Comparison of ENCODE assay signal across 10 cellular contexts in the genomic region with DNA sequence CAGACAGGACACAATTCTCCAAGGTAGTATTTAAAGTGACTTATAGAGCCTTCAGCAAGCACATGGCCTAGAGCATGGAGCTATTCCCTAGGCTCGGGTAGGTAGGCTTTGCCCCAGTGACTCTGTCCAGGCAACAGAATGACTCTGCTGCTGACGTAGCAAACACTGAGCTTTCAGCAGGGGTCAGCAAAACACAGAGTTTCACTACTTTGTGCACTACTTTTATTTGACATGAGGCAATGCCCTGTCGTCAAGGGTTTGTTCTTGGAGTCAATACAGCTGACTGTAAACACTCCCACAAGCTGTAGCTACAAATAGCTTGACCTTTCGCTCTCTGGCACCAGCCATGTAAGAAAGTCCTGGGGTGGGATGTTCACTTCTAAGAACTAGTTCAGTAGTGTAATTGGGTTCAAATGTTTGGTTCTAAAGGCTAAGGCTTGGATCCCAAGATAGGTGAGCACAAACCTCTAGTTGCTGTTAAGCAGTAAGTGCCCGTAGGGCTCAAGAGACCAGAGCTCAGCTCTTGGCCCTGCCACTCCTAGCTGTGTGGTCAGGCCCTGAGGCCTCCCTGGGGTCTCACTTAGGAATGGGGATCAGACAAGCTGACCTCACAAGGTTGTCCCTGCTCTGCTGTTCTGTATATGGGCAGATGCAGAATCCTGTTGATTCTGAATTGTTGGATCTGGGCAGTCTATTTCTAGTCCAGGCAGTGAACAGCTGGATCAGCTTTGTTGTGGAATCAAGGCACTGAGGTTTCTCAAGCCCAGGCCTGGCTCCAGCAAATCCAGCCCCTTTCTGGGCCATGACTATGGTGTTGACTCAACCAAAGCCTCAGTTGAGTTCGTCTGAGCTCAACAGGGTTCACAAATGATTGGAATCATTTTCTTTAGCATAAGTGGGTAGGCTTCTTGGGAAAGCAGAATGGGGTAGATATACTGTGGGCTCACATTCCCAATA. TPM values are rescaled to one million over a fixed set of nuclear protein-coding genes. Genes with fewer than 3 reads are reported as not detected.
DNase-seq lines count a peak whose midpoint lies in the region; ATAC-seq, FAIRE-seq and TF ChIP-seq lines count a peak whose summit lies in the region.
"Had no signal": no experiment of that assay in that cellular context is flagged by ENCODE, and none has a peak within 500 bp of the region (broad histone marks: within the 10 kb centered on the region; RNA-seq: fewer than 3 reads in every experiment).

No MANE protein-coding gene starts in this region.

- H2BK20ac ChIP-seq in H1 (ENCODE audit: low read length) = no peak overlapping the region

- H3K27ac ChIP-seq in H1 (ENCODE audit: low read depth, low read length) (no peak overlapping the region), lower lobe of right lung (peak overlapping the region; percentile 66), temporal lobe (ENCODE audit: low read depth, low read length) (peak overlapping the region; percentile 23)
- H3K27ac ChIP-seq: HL-60 had no signal

- peaks cover 7% of the 10 kb centered on the region for H3K36me3 ChIP-seq in MG63
- H3K36me3 ChIP-seq in H1 (ENCODE audit: control insufficient read depth in 2 of 4, insufficient read depth in 4 of 4, low read length in 3 of 4) = peaks cover 0 to 40% (median 8%) of the 10 kb centered on the region in 4 experiments; a peak in 6 of 8 replicates
- peaks cover 31% of the 10 kb centered on the region for H3K36me3 ChIP-seq in lower lobe of right lung

- no peaks in the 10 kb centered on the region for H3K9me3 ChIP-seq in MG63
- H3K9me3 ChIP-seq in H1 (ENCODE audit: insufficient read depth in 2 of 2, low read depth in 1 of 2, low read length in 1 of 2) = no peaks in the 10 kb centered on the region
- no peaks in the 10 kb centered on the region for H3K9me3 ChIP-seq in lower lobe of right lung

- no peaks in the 10 kb centered on the region for H3K79me2 ChIP-seq in H1 (ENCODE audit: control insufficient read depth in 1 of 2, insufficient read depth in 2 of 2, low read length in 2 of 2)

- H3K4ac ChIP-seq in H1 (replicated peaks; ENCODE audit: insufficient read length, low read depth, low read length) = no peak overlapping the region

- H2BK5ac ChIP-seq in H1 (ENCODE audit: low read depth, low read length) = peak overlapping the region; percentile 42; the same call in 1 of the 2 replicates

- H3K4me1 ChIP-seq in H1 (replicated peaks in 1 of 4; ENCODE audit: control insufficient read depth in 3 of 4, insufficient read depth in 4 of 4, low read length in 3 of 4) (no peaks in the 10 kb centered on the region; a peak in 1 of 7 replicates), lower lobe of right lung (peaks cover 44% of the 10 kb centered on the region)

- no peak overlapping the region for H3K23ac ChIP-seq in H1 (ENCODE audit: insufficient read length)

- intact Hi-C loops in lower lobe of right lung (cut with DNase I) = no loop called here

- ATAC-seq in lower lobe of right lung (peak; percentile 93 to 94), HG03469 (IDR thresholded peaks at IDR 0.05; ENCODE audit: unreplicated experiment) (no peak)

- no peak overlapping the region for H3K4me3 ChIP-seq in MG63
- no peak overlapping the region for H3K4me3 ChIP-seq in H1 (ENCODE audit: extremely low read depth in 1 of 4, insufficient read depth in 2 of 4, low read depth in 3 of 4, low read length in 4 of 4)
- no peak overlapping the region for H3K4me3 ChIP-seq in lower lobe of right lung

- peak; percentile 54 to 66 for TF ChIP-seq RAD21 in H1 (IDR thresholded peaks at IDR 0.05 in 1 of 2, conservative IDR thresholded peaks at IDR 0.05 in 1 of 2; ENCODE audit: low read depth in 2 of 2, low read length in 2 of 2)

- H4K8ac ChIP-seq in H1 (ENCODE audit: extremely low read depth, insufficient read depth, low read length) = no peak overlapping the region

- FAIRE-seq in H1 (lab: Jason Lieb, UNC) = peak; percentile 19

- no peak overlapping the region for H4K5ac ChIP-seq in H1 (ENCODE audit: insufficient read length, low read depth, low read length)

- H2BK120ac ChIP-seq in H1 (replicated peaks; ENCODE audit: low read depth, low read length) = no peak overlapping the region

- TF ChIP-seq EP300 in H1 (IDR thresholded peaks at IDR 0.05; ENCODE audit: borderline replicate concordance in 1 of 2, low read depth in 2 of 2, low read length in 2 of 2) = no peak

- no peak overlapping the region for H3K18ac ChIP-seq in H1 (ENCODE audit: extremely low read depth, low read length)

- H2BK12ac ChIP-seq in H1 (ENCODE audit: low read depth, low read length) = no peak overlapping the region

- no peak overlapping the region for H2AFZ ChIP-seq in H1 (ENCODE audit: low read length)

- POLR2A ChIA-PET in H1 (lab: Charles Lee; ENCODE audit: partially characterized antibody) = interaction anchor here (0.5 to 2.8 kb wide), 10 partner anchors 9 to 46 kb away, joined by 3 to 17 read pairs (median 3); partner anchors contain the start of genes EIF4EBP2 and NODAL

- H2AK5ac ChIP-seq in H1 (ENCODE audit: low read depth, low read length) = no peak overlapping the region

- no peaks in the 10 kb centered on the region for H3K27me3 ChIP-seq in MG63
- H3K27me3 ChIP-seq in H1 (replicated peaks in 1 of 4; ENCODE audit: control insufficient read depth in 3 of 4, extremely low read depth in 1 of 4, insufficient read depth in 3 of 4, low read length in 3 of 4) = no peaks in the 10 kb centered on the region
- H3K27me3 ChIP-seq in lower lobe of right lung (ENCODE audit: low read depth) = no peaks in the 10 kb centered on the region

- no peak for TF ChIP-seq POLR2A in H1 (IDR thresholded peaks at IDR 0.05; ENCODE audit: control extremely low read depth in 1 of 2, low read depth in 2 of 2, low read length in 2 of 2)

- 71% methylated on average over 6 of the region's 6 CpGs; no CpG with 5 or more reads in 1 of the 2 experiments for WGBS in H1 (ENCODE audit: extremely low coverage in 1 of 2, insufficient coverage in 1 of 2, insufficient read length in 1 of 2, insufficient replicate concordance in 2 of 2, low coverage in 1 of 2, low lambda C conversion rate in 2 of 2, missing lambda C conversion rate in 1 of 2), 2 experiments

- H2BK15ac ChIP-seq in H1 (ENCODE audit: low read length) = no peak overlapping the region

- no peaks in the 10 kb centered on the region for H3K23me2 ChIP-seq in H1 (ENCODE audit: low read depth, low read length)

- no peak overlapping the region for H3K14ac ChIP-seq in H1 (ENCODE audit: insufficient read length)

- peak in 2 of 3 experiments; percentile 30 to 46; a peak in 2 of 4 replicates for TF ChIP-seq CTCF in H1 (IDR thresholded peaks at IDR 0.05; ENCODE audit: control extremely low read depth in 1 of 3, insufficient read depth in 1 of 3, low read depth in 1 of 3, low read length in 3 of 3)
- TF ChIP-seq CTCF in lower lobe of right lung (IDR thresholded peaks at IDR 0.05) = peak; percentile 23

- no peaks in the 10 kb centered on the region; the same call in 1 of the 2 replicates for H3K79me1 ChIP-seq in H1 (ENCODE audit: low read depth, low read length)

- CTCF ChIA-PET in H1 (lab: Charles Lee; ENCODE audit: partially characterized antibody) = interaction anchor here (0.6 to 9.2 kb wide), 35 partner anchors 9 to 563 kb away, joined by 3 to 67 read pairs (median 4); no protein-coding TSS in a partner anchor

- H3K4me2 ChIP-seq in H1 (ENCODE audit: insufficient read depth in 1 of 2, low read depth in 2 of 2, low read length in 2 of 2) = no peak overlapping the region

- H3K9ac ChIP-seq in H1 (replicated peaks in 1 of 4; ENCODE audit: extremely low read depth in 1 of 4, low read depth in 3 of 4, low read length in 3 of 4) = no peak overlapping the region

- H3K56ac ChIP-seq in H1 (replicated peaks; ENCODE audit: insufficient read length, low read depth, low read length) = no peak overlapping the region

- H4K20me1 ChIP-seq in H1 (replicated peaks in 1 of 2; ENCODE audit: control insufficient read depth in 1 of 2, insufficient read depth in 2 of 2, low read length in 2 of 2) = peaks cover 0 to 12% of the 10 kb centered on the region in 2 experiments

- no peak overlapping the region for H4K91ac ChIP-seq in H1 (replicated peaks; ENCODE audit: insufficient read length, low read length)

- DNase-seq in MG63 (peak; percentile 20), H1 (ENCODE audit: low read depth in 1 of 2, low spot score in 2 of 2) (no peak), lower lobe of right lung (no peak), OCI-M1 (lab: John Stamatoyannopoulos, UW) (no peak), mesenteric fat pad (ENCODE audit: low spot score) (no peak)
- no peak for DNase-seq in central memory CD4-positive, alpha-beta T cell
- DNase-seq: activated naive CD4-positive, alpha-beta T cell treated with Interleukin-2 at 50 U/mL for 16 hours had no signal

RNA-seq across cellular contexts. Expression of gene NODAL, which starts 10.7 kb away (rescaled TPM):
- not detected in 2 replicates for total RNA-seq in MG63 (2014; rRNA removed; shearing (Covaris generic); ENCODE audit: low replicate concordance)
- 6.3 and 7.3 TPM in 2 replicates for total RNA-seq in H1 (2021; fragmentation: NEBNext Ultra II Directional; extraction: Animal tissue kit (Norgen Biotek cat#: 25700))
- 2.0 and 5.0 TPM in 2 replicates for polyA plus RNA-seq in H1 (2011; rRNA removed)
- polyA plus RNA-seq in H1 (2011; cell fraction: cytosol; rRNA removed) = 4.8 TPM
- 3.7 TPM for polyA plus RNA-seq in H1 (2011; cell fraction: nucleus; rRNA removed)
- polyA plus RNA-seq in H1 (2012, experiment 1 of 2) = 2.3 to 2.6 TPM (median 2.5 TPM) in 4 replicates
- polyA plus RNA-seq in H1 (2012, experiment 2 of 2) = 2.1 TPM
- 25.4 TPM for polyA plus RNA-seq in H1 (2013, experiment 1 of 2)
- polyA plus RNA-seq in H1 (2013, experiment 2 of 2) = 29.4 TPM
- polyA minus RNA-seq in H1 (2011; rRNA and poly(A)+ RNA removed) = 2.7 and 6.4 TPM in 2 replicates
- polyA minus RNA-seq in H1 (2011; cell fraction: cytosol; rRNA and poly(A)+ RNA removed) = 2.6 TPM
- 1.2 TPM for polyA minus RNA-seq in H1 (2011; cell fraction: nucleus; rRNA and poly(A)+ RNA removed)
- total RNA-seq in lower lobe of right lung = not detected
- total RNA-seq in temporal lobe = 2.0 TPM
- not detected for total RNA-seq in mesenteric fat pad

RNA-seq across cellular contexts. Expression of gene EIF4EBP2, which starts 26.8 kb away (rescaled TPM):
- 5.1 and 6.1 TPM in 2 replicates for total RNA-seq in MG63 (2014; rRNA removed; shearing (Covaris generic); ENCODE audit: low replicate concordance)
- 138 and 144 TPM in 2 replicates for total RNA-seq in H1 (2021; fragmentation: NEBNext Ultra II Directional; extraction: Animal tissue kit (Norgen Biotek cat#: 25700))
- polyA plus RNA-seq in H1 (2011; rRNA removed) = 39.8 and 55.3 TPM in 2 replicates
- polyA plus RNA-seq in H1 (2011; cell fraction: cytosol; rRNA removed) = 52.3 TPM
- polyA plus RNA-seq in H1 (2011; cell fraction: nucleus; rRNA removed) = 21.0 TPM
- 53.7 to 103 TPM (median 70.1 TPM) in 4 replicates for polyA plus RNA-seq in H1 (2012, experiment 1 of 2)
- 48.9 TPM for polyA plus RNA-seq in H1 (2012, experiment 2 of 2)
- polyA plus RNA-seq in H1 (2013, experiment 1 of 2) = 91.9 TPM
- 93.4 TPM for polyA plus RNA-seq in H1 (2013, experiment 2 of 2)
- polyA minus RNA-seq in H1 (2011; rRNA and poly(A)+ RNA removed) = 97.9 and 109 TPM in 2 replicates
- polyA minus RNA-seq in H1 (2011; cell fraction: cytosol; rRNA and poly(A)+ RNA removed) = 67.6 TPM
- 38.6 TPM for polyA minus RNA-seq in H1 (2011; cell fraction: nucleus; rRNA and poly(A)+ RNA removed)
- total RNA-seq in lower lobe of right lung (77.2 TPM), temporal lobe (75.2 TPM), mesenteric fat pad (137 TPM)

RNA-seq across cellular contexts. Expression of gene PALD1, which starts 47.8 kb away (rescaled TPM):
- 5.3 and 7.8 TPM in 2 replicates for total RNA-seq in MG63 (2014; rRNA removed; shearing (Covaris generic); ENCODE audit: low replicate concordance)
- total RNA-seq in H1 (2021; fragmentation: NEBNext Ultra II Directional; extraction: Animal tissue kit (Norgen Biotek cat#: 25700)) = 31.8 and 32.8 TPM in 2 replicates
- polyA plus RNA-seq in H1 (2011; rRNA removed) = 13.3 and 23.2 TPM in 2 replicates
- 20.2 TPM for polyA plus RNA-seq in H1 (2011; cell fraction: cytosol; rRNA removed)
- polyA plus RNA-seq in H1 (2011; cell fraction: nucleus; rRNA removed) = 40.0 TPM
- 16.7 to 24.5 TPM (median 21.7 TPM) in 4 replicates for polyA plus RNA-seq in H1 (2012, experiment 1 of 2)
- 17.2 TPM for polyA plus RNA-seq in H1 (2012, experiment 2 of 2)
- polyA plus RNA-seq in H1 (2013, experiment 1 of 2) = 14.7 TPM
- 15.6 TPM for polyA plus RNA-seq in H1 (2013, experiment 2 of 2)
- 15.4 and 21.3 TPM in 2 replicates for polyA minus RNA-seq in H1 (2011; rRNA and poly(A)+ RNA removed)
- 16.5 TPM for polyA minus RNA-seq in H1 (2011; cell fraction: cytosol; rRNA and poly(A)+ RNA removed)
- 13.8 TPM for polyA minus RNA-seq in H1 (2011; cell fraction: nucleus; rRNA and poly(A)+ RNA removed)
- 16.0 TPM for total RNA-seq in lower lobe of right lung
- 4.9 TPM for total RNA-seq in temporal lobe
- 7.6 TPM for total RNA-seq in mesenteric fat pad

RNA-seq across cellular contexts. Expression of gene LRRC20, which starts 48.3 kb away (rescaled TPM):
- total RNA-seq in MG63 (2014; rRNA removed; shearing (Covaris generic); ENCODE audit: low replicate concordance) = 15.8 and 48.2 TPM in 2 replicates
- total RNA-seq in H1 (2021; fragmentation: NEBNext Ultra II Directional; extraction: Animal tissue kit (Norgen Biotek cat#: 25700)) = 25.2 and 27.1 TPM in 2 replicates
- 44.5 and 60.2 TPM in 2 replicates for polyA plus RNA-seq in H1 (2011; rRNA removed)
- 53.4 TPM for polyA plus RNA-seq in H1 (2011; cell fraction: cytosol; rRNA removed)
- polyA plus RNA-seq in H1 (2011; cell fraction: nucleus; rRNA removed) = 53.4 TPM
- polyA plus RNA-seq in H1 (2012, experiment 1 of 2) = 16.3 to 31.8 TPM (median 25.4 TPM) in 4 replicates
- polyA plus RNA-seq in H1 (2012, experiment 2 of 2) = 30.6 TPM
- polyA plus RNA-seq in H1 (2013, experiment 1 of 2) = 20.2 TPM
- polyA plus RNA-seq in H1 (2013, experiment 2 of 2) = 21.7 TPM
- 40.6 and 44.5 TPM in 2 replicates for polyA minus RNA-seq in H1 (2011; rRNA and poly(A)+ RNA removed)
- polyA minus RNA-seq in H1 (2011; cell fraction: cytosol; rRNA and poly(A)+ RNA removed) = 12.9 TPM
- polyA minus RNA-seq in H1 (2011; cell fraction: nucleus; rRNA and poly(A)+ RNA removed) = 17.2 TPM
- 10.0 TPM for total RNA-seq in lower lobe of right lung
- total RNA-seq in temporal lobe = 14.8 TPM
- 1.9 TPM for total RNA-seq in mesenteric fat pad

Comparison
In these comparisons a context has a peak if more than half of its experiments do, and no peak if none do; other contexts are left out.
1. RNA of gene EIF4EBP2, which starts 26.8 kb away (total RNA-seq): 138 to 144 TPM in H1, 137 TPM in mesenteric fat pad (single experiment), 77.2 TPM in lower lobe of right lung (single experiment) and 75.2 TPM in temporal lobe (single experiment); 5.1 to 6.1 TPM in MG63; every median in the first group is over 10 times any median in the second.